ENCODE assay signal across 9 cellular contexts in the genomic region with DNA sequence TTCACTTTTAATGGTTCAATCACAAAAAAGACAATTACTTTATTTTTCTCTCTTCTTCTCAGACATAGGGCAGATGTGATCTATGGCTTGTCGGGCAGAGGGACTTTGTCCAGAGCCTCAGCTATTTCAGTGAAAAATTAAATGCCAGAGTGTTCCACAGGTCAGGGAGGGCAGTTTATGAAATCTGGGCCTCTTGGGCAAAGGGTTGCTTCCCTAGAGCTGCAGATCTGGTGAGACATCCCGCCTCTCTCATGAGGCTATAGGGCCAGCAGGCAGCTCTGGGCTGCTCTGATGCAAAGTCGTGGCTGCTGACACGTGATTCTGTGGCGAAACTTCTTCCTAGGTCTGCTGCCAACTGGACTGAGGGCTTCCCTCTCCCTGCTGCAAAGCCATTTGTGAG. TPM values are rescaled to one million over a fixed set of nuclear protein-coding genes. Genes with fewer than 3 reads are reported as not detected.
A peak's percentile ranks its signal among the peaks of the same experiment; 100 is the strongest.
DNase-seq lines count a peak whose midpoint lies in the region; ATAC-seq and TF ChIP-seq lines count a peak whose summit lies in the region.
"Had no signal": no experiment of that assay in that cellular context is flagged by ENCODE, and none has a peak within 500 bp of the region (broad histone marks: within the 10 kb centered on the region; RNA-seq: fewer than 3 reads in every experiment).

No MANE protein-coding gene starts in this region.

- 9% methylated on average over 4 of the region's 5 CpGs; no CpG with 5 or more reads in 1 of the 2 experiments for WGBS in IMR-90 (ENCODE audit: extremely low coverage in 2 of 2, insufficient read length in 1 of 2), 2 experiments
- 42 to 66% methylated on average over 3 to 5 of the region's 5 CpGs for WGBS in body of pancreas, 2 donors
- 26 to 27% methylated on average over 5 of the region's 5 CpGs for WGBS in tibial nerve, 2 donors

- no peak overlapping the region for H3K14ac ChIP-seq in IMR-90 (replicated peaks; ENCODE audit: low read depth, low read length)

- H4K5ac ChIP-seq in IMR-90 (ENCODE audit: low read depth, low read length): no peak overlapping the region

- BruUV-seq in IMR-90 (replicated peaks; lab: Mats Ljungman, UMichigan): no TSS peak

- in situ Hi-C loops in IMR-90 (cut with MboI; ENCODE audit: low sequenced_read_pairs): no loop called here

- H2AK9ac ChIP-seq in IMR-90 (replicated peaks; ENCODE audit: low read depth, low read length, poor library complexity): no peak overlapping the region

- no peak overlapping the region for H3K18ac ChIP-seq in IMR-90 (ENCODE audit: low read depth, low read length)

- H4K8ac ChIP-seq in IMR-90 (ENCODE audit: low read depth in 2 of 2, low read length in 2 of 2): no peak overlapping the region

- peak; percentile 71 to 88 for TF ChIP-seq EP300 in tibial nerve (IDR thresholded peaks at IDR 0.05)

- no peak for TF ChIP-seq POLR2A in IMR-90 (IDR thresholded peaks at IDR 0.05; ENCODE audit: low read depth, low read length)
- no peak for TF ChIP-seq POLR2A in body of pancreas (IDR thresholded peaks at IDR 0.05)
- no peak for TF ChIP-seq POLR2A in tibial nerve (IDR thresholded peaks at IDR 0.05)

- H3K36me3 ChIP-seq in IMR-90 (ENCODE audit: control insufficient read depth, insufficient read depth, low read length): no peaks in the 10 kb centered on the region
- no peaks in the 10 kb centered on the region for H3K36me3 ChIP-seq in body of pancreas (replicated peaks in 1 of 2; ENCODE audit: insufficient read depth in 1 of 2, low read depth in 2 of 2)
- peaks cover 0 to 3% (median 0%) of the 10 kb centered on the region in 3 donors for H3K36me3 ChIP-seq in tibial nerve

- H2AK5ac ChIP-seq in IMR-90 (ENCODE audit: low read depth, low read length): no peak overlapping the region

- no peak overlapping the region for H2BK20ac ChIP-seq in IMR-90 (ENCODE audit: low read depth, low read length)

- no peak overlapping the region for H2BK5ac ChIP-seq in IMR-90 (ENCODE audit: low read depth, low read length, poor library complexity, severe bottlenecking)

- H4K91ac ChIP-seq in IMR-90 (ENCODE audit: insufficient read depth, low read depth, low read length): no peak overlapping the region

- no peaks in the 10 kb centered on the region for H3K9me3 ChIP-seq in IMR-90 (ENCODE audit: control insufficient read depth, insufficient read depth, low read length)
- no peaks in the 10 kb centered on the region for H3K9me3 ChIP-seq in body of pancreas
- no peaks in the 10 kb centered on the region for H3K9me3 ChIP-seq in tibial nerve

- no peak overlapping the region for H3K23ac ChIP-seq in IMR-90 (ENCODE audit: low read depth, low read length)

- dilution Hi-C loops in IMR-90 (cut with HindIII; ENCODE audit: low sequenced_read_pairs, unreplicated experiment): no loop called here

- H3K9ac ChIP-seq in IMR-90 (ENCODE audit: low read depth, low read length): no peak overlapping the region

- H2AFZ ChIP-seq in IMR-90 (replicated peaks; ENCODE audit: low read length, poor library complexity): no peak overlapping the region

- H3K4ac ChIP-seq in IMR-90 (ENCODE audit: low read depth, low read length): no peak overlapping the region

- no peaks in the 10 kb centered on the region; the same call in 1 of the 2 replicates for H3K4me1 ChIP-seq in IMR-90 (ENCODE audit: control insufficient read depth, insufficient read depth, low read length)
- H3K4me1 ChIP-seq in body of pancreas: peaks cover 92% of the 10 kb centered on the region
- peaks cover 3 to 57% (median 49%) of the 10 kb centered on the region in 4 donors for H3K4me1 ChIP-seq in tibial nerve

- ATAC-seq in IMR-90 (ENCODE audit: low read depth): peak; percentile 77
- peak; percentile 65 for ATAC-seq in body of pancreas
- no peak for ATAC-seq in GM21390 (IDR thresholded peaks at IDR 0.05; ENCODE audit: unreplicated experiment)
- ATAC-seq in HG03139 (IDR thresholded peaks at IDR 0.05; ENCODE audit: unreplicated experiment): no peak

- H3K56ac ChIP-seq in IMR-90 (ENCODE audit: extremely low read depth, insufficient read depth, low read length): no peak overlapping the region

- H3K27me3 ChIP-seq in IMR-90 (ENCODE audit: control insufficient read depth, insufficient read depth, low read length) (peaks cover 7% of the 10 kb centered on the region), body of pancreas (no peaks in the 10 kb centered on the region), tibial nerve (no peaks in the 10 kb centered on the region)

- H3K27ac ChIP-seq in IMR-90 (ENCODE audit: insufficient read depth, low read length) (no peak overlapping the region), body of pancreas (peak overlapping the region; percentile 36 to 67 (median 52)), tibial nerve (peak overlapping the region; percentile 46 to 98 (median 76))

- no peak overlapping the region for H3K4me2 ChIP-seq in IMR-90 (ENCODE audit: low read depth, low read length)

- intact Hi-C loops in IMR-90 (cut with micrococcal nuclease) (no loop called here), body of pancreas (cut with DNase I) (no loop called here)

- H3K79me1 ChIP-seq in IMR-90 (ENCODE audit: low read depth in 1 of 2, low read length in 2 of 2): no peaks in the 10 kb centered on the region

- no peak for TF ChIP-seq RAD21 in IMR-90 (IDR thresholded peaks at IDR 0.05; ENCODE audit: low read length)

- H3K9me1 ChIP-seq in IMR-90 (ENCODE audit: insufficient read depth, low read length): no peaks in the 10 kb centered on the region

- no peaks in the 10 kb centered on the region for H4K20me1 ChIP-seq in IMR-90 (ENCODE audit: insufficient read depth, low read length)

- POLR2A ChIA-PET in IMR-90 (lab: Charles Lee; ENCODE audit: unreplicated experiment): no interaction called here

- H2BK120ac ChIP-seq in IMR-90 (ENCODE audit: low read depth, low read length): no peak overlapping the region

- no peak for TF ChIP-seq CTCF in IMR-90 (conservative IDR thresholded peaks at IDR 0.05; ENCODE audit: low read depth, low read length)
- no peak for TF ChIP-seq CTCF in body of pancreas (IDR thresholded peaks at IDR 0.05)
- no peak for TF ChIP-seq CTCF in tibial nerve (IDR thresholded peaks at IDR 0.05)

- peak; percentile 34 for DNase-seq in IMR-90
- peak; percentile 49 to 83 (median 74) for DNase-seq in body of pancreas
- peak; percentile 64 for DNase-seq in kidney tubule cell (ENCODE audit: low spot score)
- DNase-seq in tibial nerve (ENCODE audit: low spot score in 2 of 2): peak; percentile 47 to 74
- no peak for DNase-seq in DMS53 (lab: John Stamatoyannopoulos, UW)
- no peak for DNase-seq in effector CD8-positive, alpha-beta T cell (lab: John Stamatoyannopoulos, UW)
- DNase-seq: activated CD4-positive, alpha-beta T cell treated with anti-CD3 and anti-CD28 coated beads, Interleukin-2, amount 50 U/mL, for 4 hours had no signal

- H2BK15ac ChIP-seq in IMR-90 (ENCODE audit: low read depth, low read length): no peak overlapping the region

- CTCF ChIA-PET in IMR-90 (lab: Yijun Ruan, JAX): no interaction called here

- H3K4me3 ChIP-seq in IMR-90 (ENCODE audit: insufficient read depth, low read depth, low read length): no peak overlapping the region
- H3K4me3 ChIP-seq in body of pancreas: no peak overlapping the region
- H3K4me3 ChIP-seq in tibial nerve: no peak overlapping the region

TF ChIP-seq in IMR-90, 13 proteins besides CTCF, POLR2A, EP300 and RAD21:
- no peak for TF ChIP-seq BHLHE40 (IDR thresholded peaks at IDR 0.05; ENCODE audit: low read depth, low read length)
- TF ChIP-seq CHD1 (IDR thresholded peaks at IDR 0.05; ENCODE audit: low read depth, low read length): no peak
- TF ChIP-seq, protein P1, sequence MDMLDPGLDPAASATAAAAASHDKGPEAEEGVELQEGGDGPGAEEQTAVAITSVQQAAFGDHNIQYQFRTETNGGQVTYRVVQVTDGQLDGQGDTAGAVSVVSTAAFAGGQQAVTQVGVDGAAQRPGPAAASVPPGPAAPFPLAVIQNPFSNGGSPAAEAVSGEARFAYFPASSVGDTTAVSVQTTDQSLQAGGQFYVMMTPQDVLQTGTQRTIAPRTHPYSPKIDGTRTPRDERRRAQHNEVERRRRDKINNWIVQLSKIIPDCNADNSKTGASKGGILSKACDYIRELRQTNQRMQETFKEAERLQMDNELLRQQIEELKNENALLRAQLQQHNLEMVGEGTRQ (IDR thresholded peaks at IDR 0.05; ENCODE audit: low read depth, low read length): peak; percentile 41; the same call in 1 of the 2 replicates
- TF ChIP-seq FOS (IDR thresholded peaks at IDR 0.05; ENCODE audit: low read depth, low read length): no peak

RNA-seq across cellular contexts. Expression of a gene that starts 6.0 kb away (rescaled TPM):
- under 0.01 and 0.18 TPM in 2 replicates for total RNA-seq in IMR-90 (2012; rRNA removed)
- 0.09 and 0.10 TPM in 2 replicates for polyA plus RNA-seq in IMR-90 (2012; rRNA removed)
- polyA plus RNA-seq in IMR-90 (2012; cell fraction: cytosol; rRNA removed): 0.03 TPM in 1 of 2 replicates, not detected in the other
- polyA plus RNA-seq in IMR-90 (2012; cell fraction: nucleus; rRNA removed; ENCODE audit: low replicate concordance): 0.03 and 0.09 TPM in 2 replicates
- 10 to 100 TPM; 53.7 to 54.7 TPM for total RNA-seq in body of pancreas
- 10 to 100 TPM; 31.2 to 49.8 (median 40.9) TPM for total RNA-seq in tibial nerve

Comparison
In these comparisons a context has a peak if more than half of its experiments do, and no peak if none do; other contexts are left out.
1. ATAC-seq: peak in IMR-90 (single experiment) and body of pancreas (single experiment); none in GM21390 (single experiment) and HG03139 (single experiment).
2. DNase-seq: peak in IMR-90 (single experiment), body of pancreas (4 of 4), kidney tubule cell (single experiment) and tibial nerve (2 of 2); none in DMS53 (single experiment) and effector CD8-positive, alpha-beta T cell (single experiment).
3. RNA of a gene that starts 6.0 kb away (total RNA-seq): 53.7 to 54.7 TPM in body of pancreas and 31.2 to 49.8 TPM in tibial nerve; under 0.01 to 0.18 TPM in IMR-90; every median in the first group is over 10 times any median in the second.